ENCODE assay signal across 8 cellular contexts in genomic region chr4:88522702-88523324, GRCh38. TPM values are rescaled to one million over a fixed set of nuclear protein-coding genes. Genes with fewer than 3 reads are reported as not detected.
DNase-seq lines count a peak whose midpoint lies in the region; ATAC-seq and TF ChIP-seq lines count a peak whose summit lies in the region.

No MANE protein-coding gene starts in this region.

- peaks cover 12% of the 10 kb centered on the region for H3K36me3 Mint-ChIP-seq in T-helper 2 cell treated with Interferon-gamma antibody and Interleukin-4, amounts not matched to agents 5 μg/mL and 100 μg/mL, for 36 hours (ENCODE audit: low read depth)

- no peaks in the 10 kb centered on the region for H3K27me3 ChIP-seq in kidney epithelial cell (ENCODE audit: control insufficient read depth, insufficient read depth, low read length)

- DNase-seq in G401 (ENCODE audit: low spot score): peak; percentile 42
- peak; percentile 24 for DNase-seq in T-helper 2 cell treated with Interferon-gamma antibody and Interleukin-4, amounts not matched to agents 5 μg/mL and 100 μg/mL, for 36 hours (ENCODE audit: low spot score)
- DNase-seq in central memory CD4-positive, alpha-beta T cell: peak; percentile 14
- DNase-seq in kidney epithelial cell (ENCODE audit: low read depth): no peak
- peak in 2 of 3 donors; percentile 15 to 25 for DNase-seq in stimulated activated CD4-positive, alpha-beta T cell treated with anti-CD3 and anti-CD28 coated beads, Interleukin-12 subunit alpha, Interleukin-12 subunit beta, amount 100 ng/mL, for 48 hours (ENCODE audit: low read depth in 2 of 3, low spot score in 1 of 3)
- no peak for DNase-seq in mesenteric fat pad (ENCODE audit: low spot score)

- peaks cover 37% of the 10 kb centered on the region for H3K4me1 Mint-ChIP-seq in T-helper 2 cell treated with Interferon-gamma antibody and Interleukin-4, amounts not matched to agents 5 μg/mL and 100 μg/mL, for 36 hours (ENCODE audit: low read depth)

- ATAC-seq in HG03439 (IDR thresholded peaks at IDR 0.05; ENCODE audit: unreplicated experiment): peak; percentile 23
- ATAC-seq in HG03196 (IDR thresholded peaks at IDR 0.05; ENCODE audit: unreplicated experiment): no peak

- in situ Hi-C loops in G401 (cut with HindIII; ENCODE audit: low sequenced_read_pairs): loop anchor here (25.0 kb wide), 1 partner anchor 261 kb away; no protein-coding TSS in a partner anchor

- H3K27me3 Mint-ChIP-seq in T-helper 2 cell treated with Interferon-gamma antibody and Interleukin-4, amounts not matched to agents 5 μg/mL and 100 μg/mL, for 36 hours (ENCODE audit: low read depth): no peaks in the 10 kb centered on the region

- peak overlapping the region; percentile 97 for H3K4me3 Mint-ChIP-seq in T-helper 2 cell treated with Interferon-gamma antibody and Interleukin-4, amounts not matched to agents 5 μg/mL and 100 μg/mL, for 36 hours

- H3K27ac Mint-ChIP-seq in T-helper 2 cell treated with Interferon-gamma antibody and Interleukin-4, amounts not matched to agents 5 μg/mL and 100 μg/mL, for 36 hours: peak overlapping the region; percentile 92

- H3K9me3 Mint-ChIP-seq in T-helper 2 cell treated with Interferon-gamma antibody and Interleukin-4, amounts not matched to agents 5 μg/mL and 100 μg/mL, for 36 hours: no peaks in the 10 kb centered on the region

- H3K4me3 ChIP-seq in kidney epithelial cell (ENCODE audit: low read depth, low read length): peak overlapping the region; percentile 97

- H3K36me3 ChIP-seq in kidney epithelial cell (ENCODE audit: control insufficient read depth, insufficient read depth, low read length): no peaks in the 10 kb centered on the region

- TF ChIP-seq CTCF in kidney epithelial cell (IDR thresholded peaks at IDR 0.05; ENCODE audit: insufficient read depth, low read length, poor library complexity, severe bottlenecking): no peak

RNA-seq across cellular contexts. Expression of gene PYURF, which starts 0.8 kb away (rescaled TPM):
- total RNA-seq in G401 (2014; rRNA removed; shearing (Covaris generic)): 177 and 198 TPM in 2 replicates
- total RNA-seq in kidney epithelial cell (79.5 and 88.2 TPM in 2 replicates), mesenteric fat pad (81.0 TPM)

Comparison
In these comparisons a context has a peak if more than half of its experiments do, and no peak if none do; other contexts are left out.
1. DNase-seq: peak in G401 (single experiment), T-helper 2 cell treated with Interferon-gamma antibody and Interleukin-4, amounts not matched to agents 5 μg/mL and 100 μg/mL, for 36 hours (single experiment), central memory CD4-positive, alpha-beta T cell (single experiment) and stimulated activated CD4-positive, alpha-beta T cell treated with anti-CD3 and anti-CD28 coated beads, Interleukin-12 subunit alpha, Interleukin-12 subunit beta, amount 100 ng/mL, for 48 hours (2 of 3); none in kidney epithelial cell (single experiment) and mesenteric fat pad (single experiment).